In the genomic region with DNA sequence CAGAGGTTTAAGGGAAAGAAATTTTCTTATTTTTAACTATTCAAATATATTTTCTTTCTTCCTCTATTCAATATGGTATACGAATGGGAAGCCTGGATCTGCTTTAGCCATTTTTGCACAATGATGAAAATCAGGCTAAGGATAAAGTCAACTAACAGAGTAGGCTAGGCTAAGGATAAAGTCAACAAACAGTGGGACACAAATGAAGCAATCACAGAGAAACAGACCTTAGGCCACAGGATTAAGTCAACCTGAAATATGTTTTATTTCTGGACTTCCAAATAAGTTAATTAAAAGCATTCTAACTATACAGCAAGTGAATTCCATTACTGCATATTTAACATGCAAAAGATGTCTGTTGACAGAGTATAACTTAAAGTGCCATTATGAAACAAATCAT, we compare ENCODE assay signal across 23 cellular contexts. TPM values are rescaled to one million over a fixed set of nuclear protein-coding genes. Genes with fewer than 3 reads are reported as not detected.
"Had no signal": no experiment of that assay in that cellular context is flagged by ENCODE, and none has a peak within 500 bp of the region (broad histone marks: within the 10 kb centered on the region; RNA-seq: fewer than 3 reads in every experiment).

No MANE protein-coding gene starts in this region.

- H3K4me1 ChIP-seq: left ventricle myocardium inferior, prostate gland had no signal

- H3K36me3 Mint-ChIP-seq: immature natural killer cell; stimulated activated naive B cell treated with anti-CD40 and anti-IgM and Interleukin-4, amounts not matched to agents 10 μg/mL and 1 μg/mL and 100 μg/mL, for 72 hours had no signal

- H3K4me3 Mint-ChIP-seq: naive thymus-derived CD8-positive, alpha-beta T cell; stimulated activated naive B cell treated with anti-CD40 and anti-IgM and Interleukin-4, amounts not matched to agents 10 μg/mL and 1 μg/mL and 100 μg/mL, for 72 hours had no signal

- H3K27me3 Mint-ChIP-seq: naive thymus-derived CD8-positive, alpha-beta T cell had no signal

- H3K27ac Mint-ChIP-seq: naive thymus-derived CD8-positive, alpha-beta T cell had no signal

- H3K27me3 ChIP-seq: ovary, stomach had no signal

- H3K36me3 ChIP-seq: left ventricle myocardium inferior, ovary, prostate gland, stomach, thoracic aorta had no signal

- DNase-seq: central memory CD4-positive, alpha-beta T cell; cortex of kidney; dorsolateral prefrontal cortex; effector CD8-positive, alpha-beta T cell; immature natural killer cell; left ventricle myocardium inferior; mucosa of descending colon; naive thymus-derived CD8-positive, alpha-beta T cell; ovary; retina; stimulated activated CD4-positive, alpha-beta T cell treated with anti-CD3 and anti-CD28 coated beads, Interleukin-2, amount 100 ng/mL, for 24 hours; stimulated activated CD4-positive, alpha-beta T cell treated with anti-CD3 and anti-CD28 coated beads, Interleukin-4, amount 100 ng/mL, for 4 hours; stimulated activated naive B cell treated with anti-CD40 and anti-IgM and Interleukin-4, amounts not matched to agents 10 μg/mL and 1 μg/mL and 100 μg/mL, for 72 hours; stomach; substantia nigra; trophoblast cell had no signal

- ATAC-seq: mucosa of descending colon; naive thymus-derived CD8-positive, alpha-beta T cell; sciatic nerve had no signal

- H3K9me3 ChIP-seq: left ventricle myocardium inferior, mucosa of descending colon, ovary, prostate gland, stomach, thoracic aorta had no signal

- H3K27ac ChIP-seq: dorsolateral prefrontal cortex, left ventricle myocardium inferior, ovary, prostate gland, skin epidermis, stomach, thoracic aorta had no signal

- H3K4me3 ChIP-seq: dorsolateral prefrontal cortex, left ventricle myocardium inferior, mucosa of descending colon, ovary, prostate gland, skin epidermis, stomach, thoracic aorta had no signal

RNA-seq across cellular contexts. Expression of a gene that starts 50.5 kb away (rescaled TPM):
- total RNA-seq: chondrocyte, lung microvascular endothelial cell had no signal
- polyA plus RNA-seq: fibroblast of lung had no signal
